In genomic region chr17:27494192-27495091, GRCh38 we compare ENCODE assay signal across 8 cellular contexts. TPM values are rescaled to one million over a fixed set of nuclear protein-coding genes. Genes with fewer than 3 reads are reported as not detected.
DNase-seq lines count a peak whose midpoint lies in the region; ATAC-seq and TF ChIP-seq lines count a peak whose summit lies in the region.

No MANE protein-coding gene starts in this region.

- DNase-seq in NCI-H2171 treated with DMSO at 0.1 percent for 48 hours (lab: John Stamatoyannopoulos, UW) (peak; percentile 80), NCI-H2171 (lab: John Stamatoyannopoulos, UW) (no peak), adrenal gland (peak; percentile 68 to 93 (median 84)), right cardiac atrium (peak; percentile 90 to 92 (median 91)), renal cortical epithelial cell (ENCODE audit: low read depth) (peak; percentile 85), NCI-H128 (lab: John Stamatoyannopoulos, UW; ENCODE audit: unreplicated experiment) (no peak)

- H3K36me3 ChIP-seq in adrenal gland (replicated peaks in 1 of 2) = no peaks in the 10 kb centered on the region

- ATAC-seq in right cardiac atrium = peak; percentile 90 to 96
- no peak for ATAC-seq in GM19463 (IDR thresholded peaks at IDR 0.05; ENCODE audit: unreplicated experiment)
- no peak for ATAC-seq in GM21825 (IDR thresholded peaks at IDR 0.05; ENCODE audit: unreplicated experiment)

- TF ChIP-seq CTCF in adrenal gland (IDR thresholded peaks at IDR 0.05) = peak in 5 of 6 experiments; percentile 12 to 55 (median 41)

- intact Hi-C loops in adrenal gland (cut with DNase I) = no loop called here
- intact Hi-C loops in right cardiac atrium (cut with DNase I) = loop anchor here in 2 of 4 donors (5.0 to 10.0 kb wide), 2 partner anchors 50 to 53 kb away; no protein-coding TSS in a partner anchor

- H3K27ac ChIP-seq in adrenal gland = peak overlapping the region; percentile 23 to 84 (median 61)
- peak overlapping the region; percentile 82 for H3K27ac ChIP-seq in right cardiac atrium (ENCODE audit: low read length)

- peak in 1 of 2 donors; percentile 31 for TF ChIP-seq POLR2A in adrenal gland (IDR thresholded peaks at IDR 0.05)

- H3K4me1 ChIP-seq in adrenal gland (replicated peaks in 1 of 2) = peaks cover 25 to 43% of the 10 kb centered on the region in 2 donors
- peaks cover 11% of the 10 kb centered on the region for H3K4me1 ChIP-seq in right cardiac atrium (ENCODE audit: control insufficient read depth, insufficient read depth, low read length)

- no peaks in the 10 kb centered on the region for H3K27me3 ChIP-seq in adrenal gland
- H3K27me3 ChIP-seq in right cardiac atrium (ENCODE audit: control insufficient read depth, insufficient read depth) = no peaks in the 10 kb centered on the region

- WGBS in adrenal gland, 4 donors = 51 to 66% (median 60%) methylated on average over 12 to 19 of the region's 19 CpGs
- WGBS in right cardiac atrium = 68% methylated on average over 19 of the region's 19 CpGs

- no peak overlapping the region for H3K4me3 ChIP-seq in adrenal gland
- no peak overlapping the region for H3K4me3 ChIP-seq in right cardiac atrium (ENCODE audit: low read length)

- no peaks in the 10 kb centered on the region for H3K9me3 ChIP-seq in adrenal gland (replicated peaks in 1 of 3)
- no peaks in the 10 kb centered on the region for H3K9me3 ChIP-seq in right cardiac atrium (ENCODE audit: control insufficient read depth, low read length)

RNA-seq across cellular contexts. Expression of gene KSR1, which starts 38.2 kb away (rescaled TPM):
- total RNA-seq in adrenal gland (10 to 100 TPM; 16.0 to 50.4 (median 38.5) TPM), right cardiac atrium (10 to 100 TPM; 13.1 to 22.7 (median 14.1) TPM), renal cortical epithelial cell (2.4 and 29.3 TPM in 2 replicates)
- polyA plus RNA-seq in adrenal gland (10 to 100 TPM; 38.0 to 45.0 (median 39.1) TPM), right cardiac atrium (8.7 TPM)

Comparison
In these comparisons a context has a peak if more than half of its experiments do, and no peak if none do; other contexts are left out.
1. DNase-seq: peak in NCI-H2171 treated with DMSO at 0.1 percent for 48 hours (single experiment), adrenal gland (7 of 7), right cardiac atrium (3 of 3) and renal cortical epithelial cell (single experiment); none in NCI-H2171 (single experiment) and NCI-H128 (single experiment).
2. ATAC-seq: peak in right cardiac atrium (2 of 2); none in GM19463 (single experiment) and GM21825 (single experiment).